Comparison of ENCODE assay signal across 33 cellular contexts in genomic region chr1:53975861-53976260, GRCh38. TPM values are rescaled to one million over a fixed set of nuclear protein-coding genes. Genes with fewer than 3 reads are reported as not detected.
DNase-seq lines count a peak whose midpoint lies in the region.
"Had no signal": no experiment of that assay in that cellular context is flagged by ENCODE, and none has a peak within 500 bp of the region (broad histone marks: within the 10 kb centered on the region; RNA-seq: fewer than 3 reads in every experiment).

No MANE protein-coding gene starts in this region.

- no peak overlapping the region for H3K4me3 ChIP-seq in BLaER1 treated with 17β-estradiol and CSF1 and Interleukin-3, amounts not matched to agents 10 nM and 100 nM
- H3K4me3 ChIP-seq: A549, BLaER1 had no signal

- H3K27ac ChIP-seq in BLaER1 treated with 17β-estradiol and CSF1 and Interleukin-3, amounts not matched to agents 10 nM and 100 nM, result no peak overlapping the region
- H3K27ac ChIP-seq: 22Rv1, A549, BLaER1, C4-2B had no signal

- peaks cover 15 to 36% (median 26%) of the 10 kb centered on the region in 10 experiments for H3K4me1 ChIP-seq in BLaER1 treated with 17β-estradiol and CSF1 and Interleukin-3, amounts not matched to agents 10 nM and 100 nM
- H3K4me1 ChIP-seq: A549, BE2C, Caco-2 had no signal

- H3K27me3 ChIP-seq in BLaER1 treated with 17β-estradiol and CSF1 and Interleukin-3, amounts not matched to agents 10 nM and 100 nM, result no peaks in the 10 kb centered on the region
- H3K27me3 ChIP-seq: BE2C, BLaER1 had no signal

- no peaks in the 10 kb centered on the region for H3K9me3 ChIP-seq in BLaER1 treated with 17β-estradiol and CSF1 and Interleukin-3, amounts not matched to agents 10 nM and 100 nM (replicated peaks in 1 of 11)
- H3K9me3 ChIP-seq: A549, BE2C, BLaER1, Caco-2 had no signal

- H3K36me3 ChIP-seq in BLaER1 treated with 17β-estradiol and CSF1 and Interleukin-3, amounts not matched to agents 10 nM and 100 nM, result peaks cover 7 to 30% (median 18%) of the 10 kb centered on the region in 11 experiments; a peak in 19 of 22 replicates
- H3K36me3 ChIP-seq: BE2C had no signal

- no peak overlapping the region for H3K9ac ChIP-seq in BLaER1 treated with 17β-estradiol and CSF1 and Interleukin-3, amounts not matched to agents 10 nM and 100 nM
- H3K9ac ChIP-seq: BLaER1 had no signal

- H3K36me3 Mint-ChIP-seq in activated CD4-positive, alpha-beta T cell treated with anti-CD3 and anti-CD28 coated beads, Interleukin-2, amount 10 ng/mL, durations not matched to agents 7 days and 5 days (ENCODE audit: low read depth), result peaks cover 17% of the 10 kb centered on the region

- H4K20me1 ChIP-seq in BLaER1 treated with 17β-estradiol and CSF1 and Interleukin-3, amounts not matched to agents 10 nM and 100 nM, result no peaks in the 10 kb centered on the region
- H4K20me1 ChIP-seq: BLaER1 had no signal

- CTCF ChIA-PET in activated CD4-positive, alpha-beta T cell treated with anti-CD3 and anti-CD28 coated beads, Interleukin-2, amount 10 ng/mL, durations not matched to agents 7 days and 5 days (lab: Charles Lee), result interaction anchor here (0.5 to 1.3 kb wide), 2 partner anchors 17 to 21 kb away, joined by 3 to 4 read pairs; no protein-coding TSS in a partner anchor

- H3K4me1 Mint-ChIP-seq in activated CD4-positive, alpha-beta T cell treated with anti-CD3 and anti-CD28 coated beads, Interleukin-2, amount 10 ng/mL, durations not matched to agents 7 days and 5 days, result peaks cover 6% of the 10 kb centered on the region
- H3K4me1 Mint-ChIP-seq: B cell; CD4-positive, alpha-beta memory T cell; CD8-positive, alpha-beta memory T cell had no signal

- H3K9me3 Mint-ChIP-seq in activated CD4-positive, alpha-beta T cell treated with anti-CD3 and anti-CD28 coated beads, Interleukin-2, amount 10 ng/mL, durations not matched to agents 7 days and 5 days, result no peaks in the 10 kb centered on the region
- H3K9me3 Mint-ChIP-seq: CD14-positive monocyte; CD4-positive, alpha-beta memory T cell; CD4-positive, alpha-beta T cell; CD8-positive, alpha-beta memory T cell; CD8-positive, alpha-beta T cell had no signal

- peak overlapping the region; percentile 14 for H3K27ac Mint-ChIP-seq in activated CD4-positive, alpha-beta T cell treated with anti-CD3 and anti-CD28 coated beads, Interleukin-2, amount 10 ng/mL, durations not matched to agents 7 days and 5 days
- H3K27ac Mint-ChIP-seq: B cell; CD4-positive, alpha-beta T cell; CD4-positive, CD25-positive, alpha-beta regulatory T cell; CD8-positive, alpha-beta T cell had no signal

- H3K27me3 Mint-ChIP-seq in activated CD4-positive, alpha-beta T cell treated with anti-CD3 and anti-CD28 coated beads, Interleukin-2, amount 10 ng/mL, durations not matched to agents 7 days and 5 days, result no peaks in the 10 kb centered on the region
- H3K27me3 Mint-ChIP-seq: B cell; CD4-positive, alpha-beta T cell had no signal

- no peak overlapping the region for H3K4me3 Mint-ChIP-seq in activated CD4-positive, alpha-beta T cell treated with anti-CD3 and anti-CD28 coated beads, Interleukin-2, amount 10 ng/mL, durations not matched to agents 7 days and 5 days
- H3K4me3 Mint-ChIP-seq: B cell; CD14-positive monocyte; CD4-positive, alpha-beta memory T cell; CD4-positive, alpha-beta T cell; CD4-positive, CD25-positive, alpha-beta regulatory T cell; CD8-positive, alpha-beta memory T cell; CD8-positive, alpha-beta T cell had no signal

- POLR2A ChIA-PET in activated CD4-positive, alpha-beta T cell treated with anti-CD3 and anti-CD28 coated beads, Interleukin-2, amount 10 ng/mL, durations not matched to agents 7 days and 5 days (lab: Charles Lee), result interaction anchor here (0.6 kb wide), 1 partner anchor 39 kb away, joined by 4 read pairs; no protein-coding TSS in a partner anchor

- H3K4me2 ChIP-seq in BLaER1 treated with 17β-estradiol and CSF1 and Interleukin-3, amounts not matched to agents 10 nM and 100 nM, result peak overlapping the region in 7 of 11 experiments; percentile 12 to 65 (median 44); a peak in 5 of 22 replicates
- H3K4me2 ChIP-seq: A549 had no signal

- no peak for DNase-seq in activated CD4-positive, alpha-beta T cell treated with anti-CD3 and anti-CD28 coated beads, Interleukin-2, amount 10 ng/mL, durations not matched to agents 7 days and 5 days
- no peak for DNase-seq in activated CD4-positive, alpha-beta T cell treated with anti-CD3 and anti-CD28 coated beads for 4 hours
- DNase-seq in stimulated activated CD8-positive, alpha-beta memory T cell treated with anti-CD3 and anti-CD28 coated beads, Interleukin-4, amount 100 ng/mL, for 48 hours, result no peak
- DNase-seq: 8988T; ACHN; AML-193; BE2C; C1 segment of cervical spinal cord; Caco-2; Calu3; CD4-positive, alpha-beta memory T cell; CD4-positive, alpha-beta T cell; CD4-positive, CD25-positive, alpha-beta regulatory T cell; CD8-positive, alpha-beta memory T cell; CD8-positive, alpha-beta T cell; COR-L47; DMS 273 treated with DMSO at 0.1 percent for 48 hours; DMS153; DMS53; DMS79; DMS79 treated with DMSO at 0.1 percent for 48 hours; DND-41; EL had no signal

RNA-seq across cellular contexts. Expression of gene LRRC42, which starts 29.7 kb away (rescaled TPM):
- 10 to 100 TPM; 19.5 to 19.9 TPM for total RNA-seq in activated CD4-positive, alpha-beta T cell treated with anti-CD3 and anti-CD28 coated beads, Interleukin-2, amount 10 ng/mL, durations not matched to agents 7 days and 5 days

RNA-seq across cellular contexts. Expression of gene IFT25, which starts 30.4 kb away (rescaled TPM):
- 10 to 100 TPM; 71.8 to 74.3 TPM for total RNA-seq in activated CD4-positive, alpha-beta T cell treated with anti-CD3 and anti-CD28 coated beads, Interleukin-2, amount 10 ng/mL, durations not matched to agents 7 days and 5 days

RNA-seq across cellular contexts. Expression of gene LDLRAD1, which starts 42.1 kb away (rescaled TPM):
- not detected for total RNA-seq in activated CD4-positive, alpha-beta T cell treated with anti-CD3 and anti-CD28 coated beads, Interleukin-2, amount 10 ng/mL, durations not matched to agents 7 days and 5 days
- total RNA-seq: A172; A673; B cell; Caco-2; Calu3; CD4-positive, alpha-beta memory T cell; CD4-positive, alpha-beta T cell; CD4-positive, CD25-positive, alpha-beta regulatory T cell; CD8-positive, alpha-beta memory T cell; CD8-positive, alpha-beta T cell; Daoy had no signal
